ENCODE assay signal across 21 cellular contexts in genomic region chr22:22124374-22124773, GRCh38.
A peak's percentile ranks its signal among the peaks of the same experiment; 100 is the strongest.
DNase-seq lines count a peak whose midpoint lies in the region; ATAC-seq, FAIRE-seq and TF ChIP-seq lines count a peak whose summit lies in the region.
"Had no signal": no experiment of that assay in that cellular context is flagged by ENCODE, and none has a peak within 500 bp of the region (broad histone marks: within the 10 kb centered on the region; RNA-seq: fewer than 3 reads in every experiment).

No MANE protein-coding gene starts in this region.

- H3K9me3 ChIP-seq in K562 (replicated peaks; ENCODE audit: control insufficient read depth, insufficient read depth, low read depth, low read length): no peaks in the 10 kb centered on the region
- H3K9me3 ChIP-seq: A549 had no signal

- H3K4me1 ChIP-seq in K562 (replicated peaks in 1 of 2; ENCODE audit: control insufficient read depth in 2 of 2, insufficient read depth in 2 of 2, low read length in 2 of 2): peaks cover 0 to 17% of the 10 kb centered on the region in 2 experiments; a peak in 1 of 5 replicates
- H3K4me1 ChIP-seq: A549; BE2C; BLaER1 treated with 17β-estradiol and CSF1 and Interleukin-3, amounts not matched to agents 10 nM and 100 nM had no signal

- no TSS peak for BruUV-seq in K562 (replicated peaks; lab: Mats Ljungman, UMichigan)

- POLR2A ChIA-PET in K562 (lab: Yijun Ruan, JAX): interaction anchor here (0.7 to 5.7 kb wide), 4 partner anchors 11 to 40 kb away, joined by 3 to 64 read pairs (median 4); no protein-coding TSS in a partner anchor

- H4K20me1 ChIP-seq in K562 (replicated peaks; ENCODE audit: control insufficient read depth, insufficient read depth, low read length): no peaks in the 10 kb centered on the region
- H4K20me1 ChIP-seq: BLaER1 treated with 17β-estradiol and CSF1 and Interleukin-3, amounts not matched to agents 10 nM and 100 nM had no signal

- no peak for TF ChIP-seq POLR2A in K562 (conservative IDR thresholded peaks at IDR 0.05)

- H3K79me2 ChIP-seq in K562 (ENCODE audit: control insufficient read depth, insufficient read depth, low read length): no peaks in the 10 kb centered on the region

- H3K27ac ChIP-seq in K562 (ENCODE audit: extremely low read depth, low read depth, low read length): no peak overlapping the region
- H3K27ac ChIP-seq: A549; BLaER1 treated with 17β-estradiol and CSF1 and Interleukin-3, amounts not matched to agents 10 nM and 100 nM had no signal

- no peaks in the 10 kb centered on the region for H3K36me3 ChIP-seq in K562 (ENCODE audit: control insufficient read depth, insufficient read depth, low read length)
- H3K36me3 ChIP-seq: BE2C; BLaER1 treated with 17β-estradiol and CSF1 and Interleukin-3, amounts not matched to agents 10 nM and 100 nM had no signal

- no peak overlapping the region for H2AFZ ChIP-seq in K562 (ENCODE audit: low read depth, low read length)

- TF ChIP-seq RAD21 in K562 (CRISPR knock-in tag; conservative IDR thresholded peaks at IDR 0.05 in 1 of 2, IDR thresholded peaks at IDR 0.05 in 1 of 2): no peak

- in situ Hi-C loops in K562 (cut with MboI): no loop called here

- intact Hi-C loops in K562 (cut with micrococcal nuclease): no loop called here

- peak; percentile 38 for ATAC-seq in K562
- ATAC-seq: A549 had no signal

- H3K4me3 ChIP-seq in K562: no peak overlapping the region
- H3K4me3 ChIP-seq: A549; BLaER1 treated with 17β-estradiol and CSF1 and Interleukin-3, amounts not matched to agents 10 nM and 100 nM had no signal

- TF ChIP-seq EP300 in K562 (IDR thresholded peaks at IDR 0.05; ENCODE audit: low read length): no peak

- TF ChIP-seq CTCF in K562 (IDR thresholded peaks at IDR 0.05 in 2 of 3, conservative IDR thresholded peaks at IDR 0.05 in 1 of 3; ENCODE audit: insufficient read depth in 2 of 3, low read depth in 1 of 3, low read length in 3 of 3): no peak

- H3K9ac ChIP-seq in K562 (ENCODE audit: insufficient read depth in 1 of 2, low read depth in 2 of 2, low read length in 2 of 2): no peak overlapping the region
- H3K9ac ChIP-seq: BLaER1 treated with 17β-estradiol and CSF1 and Interleukin-3, amounts not matched to agents 10 nM and 100 nM had no signal

- FAIRE-seq in K562 (lab: Jason Lieb, UNC) (no peak), urothelium cell line (lab: Jason Lieb, UNC) (peak; percentile 76)
- FAIRE-seq: A549, G401.6, GM12892, H1 had no signal

- CTCF ChIA-PET in K562 (lab: Yijun Ruan, JAX; ENCODE audit: low intra/inter-chr PET ratio): no interaction called here

- no peak overlapping the region for H3K4me2 ChIP-seq in K562 (ENCODE audit: insufficient read depth, low read length)
- H3K4me2 ChIP-seq: A549; BLaER1 treated with 17β-estradiol and CSF1 and Interleukin-3, amounts not matched to agents 10 nM and 100 nM had no signal

- no peaks in the 10 kb centered on the region for H3K9me1 ChIP-seq in K562 (ENCODE audit: control insufficient read depth, insufficient read depth, low read length)

- DNase-seq in activated CD8-positive, alpha-beta memory T cell treated with anti-CD3 and anti-CD28 coated beads, Interleukin-2, amount 50 U/mL, for 48 hours: peak; percentile 28
- no peak for DNase-seq in activated CD8-positive, alpha-beta memory T cell treated with anti-CD3 and anti-CD28 coated beads, Interleukin-2, amount 50 U/mL, for 4 hours
- no peak for DNase-seq in K562 (ENCODE audit: extremely low read depth in 1 of 4, low spot score in 3 of 4)
- no peak for DNase-seq in urothelium cell line (ENCODE audit: low spot score)
- no peak for DNase-seq in occipital lobe (lab: John Stamatoyannopoulos, UW)
- DNase-seq in iPS-NIHi7 (ENCODE audit: extremely low spot score): no peak
- DNase-seq: 8988T; ACHN; AML-193; BE2C; CD4-positive, alpha-beta T cell; CD8-positive, alpha-beta memory T cell; DMS53; DMS79 treated with DMSO at 0.1 percent for 48 hours; H7; HCEC 1CT had no signal

- H3K27me3 ChIP-seq in K562 (ENCODE audit: control insufficient read depth in 2 of 2, insufficient read depth in 2 of 2, low read length in 2 of 2): peaks cover 28 to 29% of the 10 kb centered on the region in 2 experiments

- WGBS in K562 (ENCODE audit: insufficient coverage, low coverage, missing lambda C conversion rate): 15% methylated on average over 12 of the region's 12 CpGs

TF ChIP-seq in K562, 482 proteins besides CTCF, POLR2A, EP300 and RAD21 (continues in another document):
- TF ChIP-seq RAD51 (IDR thresholded peaks at IDR 0.05; ENCODE audit: borderline replicate concordance, low read depth): no peak
- 0 out of 2 replicates have a peak, but pooled peaks have one; percentile 28 for TF ChIP-seq OTX1 (CRISPR knock-in tag; IDR thresholded peaks at IDR 0.05)
- TF ChIP-seq KAT8 (IDR thresholded peaks at IDR 0.05; ENCODE audit: low read depth): no peak
- TF ChIP-seq, protein P1, sequence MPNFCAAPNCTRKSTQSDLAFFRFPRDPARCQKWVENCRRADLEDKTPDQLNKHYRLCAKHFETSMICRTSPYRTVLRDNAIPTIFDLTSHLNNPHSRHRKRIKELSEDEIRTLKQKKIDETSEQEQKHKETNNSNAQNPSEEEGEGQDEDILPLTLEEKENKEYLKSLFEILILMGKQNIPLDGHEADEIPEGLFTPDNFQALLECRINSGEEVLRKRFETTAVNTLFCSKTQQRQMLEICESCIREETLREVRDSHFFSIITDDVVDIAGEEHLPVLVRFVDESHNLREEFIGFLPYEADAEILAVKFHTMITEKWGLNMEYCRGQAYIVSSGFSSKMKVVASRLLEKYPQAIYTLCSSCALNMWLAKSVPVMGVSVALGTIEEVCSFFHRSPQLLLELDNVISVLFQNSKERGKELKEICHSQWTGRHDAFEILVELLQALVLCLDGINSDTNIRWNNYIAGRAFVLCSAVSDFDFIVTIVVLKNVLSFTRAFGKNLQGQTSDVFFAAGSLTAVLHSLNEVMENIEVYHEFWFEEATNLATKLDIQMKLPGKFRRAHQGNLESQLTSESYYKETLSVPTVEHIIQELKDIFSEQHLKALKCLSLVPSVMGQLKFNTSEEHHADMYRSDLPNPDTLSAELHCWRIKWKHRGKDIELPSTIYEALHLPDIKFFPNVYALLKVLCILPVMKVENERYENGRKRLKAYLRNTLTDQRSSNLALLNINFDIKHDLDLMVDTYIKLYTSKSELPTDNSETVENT (CRISPR knock-in tag; IDR thresholded peaks at IDR 0.05): peak; percentile 61; the same call in 1 of the 2 replicates
- TF ChIP-seq ZEB2 (IDR thresholded peaks at IDR 0.05): no peak
- TF ChIP-seq ZNF324 (CRISPR knock-in tag; IDR thresholded peaks at IDR 0.05): no peak
- no peak for TF ChIP-seq CEBPZ (IDR thresholded peaks at IDR 0.05; ENCODE audit: borderline replicate concordance, low read depth, low read length)
